Comparison of ENCODE assay signal across 20 cellular contexts in genomic region chr10:44396671-44397191, GRCh38. TPM values are rescaled to one million over a fixed set of nuclear protein-coding genes. Genes with fewer than 3 reads are reported as not detected.
"Had no signal": no experiment of that assay in that cellular context is flagged by ENCODE, and none has a peak within 500 bp of the region (broad histone marks: within the 10 kb centered on the region; RNA-seq: fewer than 3 reads in every experiment).

No MANE protein-coding gene starts in this region.

- DNase-seq: activated CD4-positive, alpha-beta memory T cell treated with anti-CD3 and anti-CD28 coated beads, Interleukin-2, amount 10 ng/mL, durations not matched to agents 7 days and 5 days; activated CD4-positive, alpha-beta T cell treated with anti-CD3 and anti-CD28 coated beads for 36 hours; activated naive CD4-positive, alpha-beta T cell treated with anti-CD3 and anti-CD28 coated beads, Interleukin-2, amount 50 U/mL, for 16 hours; activated T-cell treated with anti-CD3 and anti-CD28 coated beads, Interleukin-2, amount 50 U/mL, for 4 hours; brain microvascular endothelial cell; cortex of kidney; effector CD8-positive, alpha-beta T cell; heart left ventricle; kidney glomerular epithelial cell; left ventricle myocardium inferior; mammary epithelial cell; naive B cell; stimulated activated CD4-positive, alpha-beta T cell treated with anti-CD3 and anti-CD28 coated beads, Interleukin-2, amount 100 ng/mL, for 24 hours; stimulated activated naive CD4-positive, alpha-beta T cell treated with Interleukin-2 at 50 U/mL for 16 hours; tibial artery had no signal

- H3K4me1 Mint-ChIP-seq: activated CD4-positive, alpha-beta memory T cell treated with anti-CD3 and anti-CD28 coated beads, Interleukin-2, amount 10 ng/mL, durations not matched to agents 7 days and 5 days; activated CD4-positive, alpha-beta T cell treated with anti-CD3 and anti-CD28 coated beads for 36 hours; naive B cell had no signal

- H3K36me3 ChIP-seq: brain microvascular endothelial cell, esophagus muscularis mucosa, gastroesophageal sphincter, heart left ventricle, left ventricle myocardium inferior, neutrophil, tibial artery, uterus had no signal

- H3K9me3 ChIP-seq: esophagus muscularis mucosa, gastroesophageal sphincter, heart left ventricle, left ventricle myocardium inferior, neutrophil, tibial artery, uterus had no signal

- H3K27ac Mint-ChIP-seq: activated CD4-positive, alpha-beta memory T cell treated with anti-CD3 and anti-CD28 coated beads, Interleukin-2, amount 10 ng/mL, durations not matched to agents 7 days and 5 days; activated CD4-positive, alpha-beta T cell treated with anti-CD3 and anti-CD28 coated beads for 36 hours; naive B cell had no signal

- ATAC-seq: activated CD4-positive, alpha-beta T cell treated with anti-CD3 and anti-CD28 coated beads for 36 hours; activated T-cell treated with anti-CD3 and anti-CD28 coated beads, Interleukin-2, amount 50 U/mL, for 4 hours; gastroesophageal sphincter had no signal

- H3K4me1 ChIP-seq: esophagus muscularis mucosa, gastroesophageal sphincter, left ventricle myocardium inferior, tibial artery, uterus had no signal

- H3K27me3 ChIP-seq: brain microvascular endothelial cell, heart left ventricle, tibial artery, uterus had no signal

- H3K36me3 Mint-ChIP-seq: naive B cell had no signal

- H3K4me3 ChIP-seq: esophagus muscularis mucosa, gastroesophageal sphincter, heart left ventricle, left ventricle myocardium inferior, tibial artery, uterus had no signal

- H3K4me3 Mint-ChIP-seq: activated CD4-positive, alpha-beta memory T cell treated with anti-CD3 and anti-CD28 coated beads, Interleukin-2, amount 10 ng/mL, durations not matched to agents 7 days and 5 days; activated CD4-positive, alpha-beta T cell treated with anti-CD3 and anti-CD28 coated beads for 36 hours; activated T-cell treated with anti-CD3 and anti-CD28 coated beads, Interleukin-2, amount 50 U/mL, for 4 hours had no signal

- H3K9me3 Mint-ChIP-seq: activated CD4-positive, alpha-beta memory T cell treated with anti-CD3 and anti-CD28 coated beads, Interleukin-2, amount 10 ng/mL, durations not matched to agents 7 days and 5 days; activated T-cell treated with anti-CD3 and anti-CD28 coated beads, Interleukin-2, amount 50 U/mL, for 4 hours had no signal

- H3K27ac ChIP-seq: brain microvascular endothelial cell, esophagus muscularis mucosa, gastroesophageal sphincter, heart left ventricle, left ventricle myocardium inferior, neutrophil, tibial artery, uterus had no signal

RNA-seq across cellular contexts. Expression of gene CXCL12, which starts 11.8 kb away (rescaled TPM):
- total RNA-seq: activated CD4-positive, alpha-beta memory T cell treated with anti-CD3 and anti-CD28 coated beads, Interleukin-2, amount 10 ng/mL, durations not matched to agents 7 days and 5 days; activated CD4-positive, alpha-beta T cell treated with anti-CD3 and anti-CD28 coated beads for 36 hours; T-helper 2 cell treated with Interferon-gamma antibody and Interleukin-4, amounts not matched to agents 100 ng/mL and 5 ng/mL, for 36 hours had no signal
- polyA plus RNA-seq: mammary epithelial cell had no signal
